8 cellular contexts compared by ENCODE assay signal in genomic region chr1:11893907-11894251, GRCh38. TPM values are rescaled to one million over a fixed set of nuclear protein-coding genes. Genes with fewer than 3 reads are reported as not detected.
DNase-seq lines count a peak whose midpoint lies in the region; ATAC-seq and TF ChIP-seq lines count a peak whose summit lies in the region.

No MANE protein-coding gene starts in this region.

- no peak overlapping the region for H3K4me2 ChIP-seq in mesenchymal stem cell (ENCODE audit: low read length, poor library complexity, severe bottlenecking)

- CTCF ChIA-PET in activated CD4-positive, alpha-beta T cell treated with anti-CD3 and anti-CD28 coated beads, Interleukin-2, amount 10 ng/mL, durations not matched to agents 7 days and 5 days (lab: Charles Lee) = no interaction called here

- no peak overlapping the region for H4K8ac ChIP-seq in mesenchymal stem cell (ENCODE audit: low read length)

- H3K4me3 Mint-ChIP-seq in activated CD4-positive, alpha-beta T cell treated with anti-CD3 and anti-CD28 coated beads, Interleukin-2, amount 10 ng/mL, durations not matched to agents 7 days and 5 days = no peak overlapping the region

- no peak overlapping the region for H2AFZ ChIP-seq in mesenchymal stem cell (ENCODE audit: low read depth, low read length)

- no peak overlapping the region for H4K91ac ChIP-seq in mesenchymal stem cell (ENCODE audit: low read length)

- no peak overlapping the region for H2BK15ac ChIP-seq in mesenchymal stem cell (ENCODE audit: low read depth, poor library complexity, severe bottlenecking)

- no peak overlapping the region for H3K27ac Mint-ChIP-seq in activated CD4-positive, alpha-beta T cell treated with anti-CD3 and anti-CD28 coated beads, Interleukin-2, amount 10 ng/mL, durations not matched to agents 7 days and 5 days

- no peak overlapping the region for H2BK12ac ChIP-seq in mesenchymal stem cell (ENCODE audit: low read length in 2 of 2)

- DNase-seq in A172 (ENCODE audit: low spot score) (peak; percentile 35), GM13977 (ENCODE audit: low spot score) (peak; percentile 89), NCI-H2107 treated with DMSO at 0.1 percent for 48 hours (lab: John Stamatoyannopoulos, UW; ENCODE audit: unreplicated experiment) (peak; percentile 61), dermis blood vessel endothelial cell (peak; percentile 66), mesenchymal stem cell (peak; percentile 34)
- DNase-seq in activated CD4-positive, alpha-beta T cell treated with anti-CD3 and anti-CD28 coated beads, Interleukin-2, amount 10 ng/mL, durations not matched to agents 7 days and 5 days = peak; percentile 74
- peak; percentile 29 to 56 for DNase-seq in stimulated activated CD8-positive, alpha-beta memory T cell treated with anti-CD3 and anti-CD28 coated beads, Interleukin-4, amount 100 ng/mL, for 4 hours (ENCODE audit: low read depth in 2 of 2, low spot score in 1 of 2)

- H3K27me3 Mint-ChIP-seq in activated CD4-positive, alpha-beta T cell treated with anti-CD3 and anti-CD28 coated beads, Interleukin-2, amount 10 ng/mL, durations not matched to agents 7 days and 5 days = peaks cover 30% of the 10 kb centered on the region

- no peak overlapping the region for H2BK120ac ChIP-seq in mesenchymal stem cell (ENCODE audit: low read depth, low read length)

- no peak overlapping the region for H3K9ac ChIP-seq in mesenchymal stem cell (ENCODE audit: low read length)

- no peak overlapping the region for H3K14ac ChIP-seq in mesenchymal stem cell (ENCODE audit: low read length in 2 of 2)

- H3K36me3 Mint-ChIP-seq in activated CD4-positive, alpha-beta T cell treated with anti-CD3 and anti-CD28 coated beads, Interleukin-2, amount 10 ng/mL, durations not matched to agents 7 days and 5 days (ENCODE audit: low read depth) = no peaks in the 10 kb centered on the region

- peak; percentile 97 for TF ChIP-seq CTCF in GM13977 (IDR thresholded peaks at IDR 0.05; ENCODE audit: extremely low read depth, insufficient read depth, missing control alignments)

- no peaks in the 10 kb centered on the region for H3K4me1 Mint-ChIP-seq in activated CD4-positive, alpha-beta T cell treated with anti-CD3 and anti-CD28 coated beads, Interleukin-2, amount 10 ng/mL, durations not matched to agents 7 days and 5 days

- H3K27me3 ChIP-seq in mesenchymal stem cell (ENCODE audit: control insufficient read depth in 1 of 2, insufficient read depth in 1 of 2, low read length in 2 of 2) = peaks cover 18 to 63% of the 10 kb centered on the region in 2 experiments

- no peaks in the 10 kb centered on the region for H3K9me3 Mint-ChIP-seq in activated CD4-positive, alpha-beta T cell treated with anti-CD3 and anti-CD28 coated beads, Interleukin-2, amount 10 ng/mL, durations not matched to agents 7 days and 5 days

- no peak overlapping the region for H3K4me3 ChIP-seq in mesenchymal stem cell (ENCODE audit: insufficient read depth in 1 of 2, low read depth in 1 of 2, low read length in 2 of 2)

- no peaks in the 10 kb centered on the region for H3K9me3 ChIP-seq in mesenchymal stem cell (ENCODE audit: control insufficient read depth, low read length)

- no peak overlapping the region for H3K18ac ChIP-seq in mesenchymal stem cell (ENCODE audit: low read depth in 1 of 2, low read length in 2 of 2)

- no peak overlapping the region for H3K23ac ChIP-seq in mesenchymal stem cell (ENCODE audit: low read length in 2 of 2)

- H3K4ac ChIP-seq in mesenchymal stem cell (ENCODE audit: low read depth in 1 of 2, low read length in 2 of 2) = no peak overlapping the region

- ATAC-seq in GM18520 (IDR thresholded peaks at IDR 0.05; ENCODE audit: unreplicated experiment) = no peak

- H2BK5ac ChIP-seq in mesenchymal stem cell (ENCODE audit: low read depth, low read length, poor library complexity, severe bottlenecking) = no peak overlapping the region

- H3K4me1 ChIP-seq in mesenchymal stem cell (ENCODE audit: control insufficient read depth, insufficient read depth, low read depth, low read length) = no peaks in the 10 kb centered on the region

- POLR2A ChIA-PET in activated CD4-positive, alpha-beta T cell treated with anti-CD3 and anti-CD28 coated beads, Interleukin-2, amount 10 ng/mL, durations not matched to agents 7 days and 5 days (lab: Charles Lee) = no interaction called here

- no peaks in the 10 kb centered on the region for H3K36me3 ChIP-seq in mesenchymal stem cell (ENCODE audit: control insufficient read depth in 1 of 2, insufficient read depth in 2 of 2, low read depth in 1 of 2, low read length in 2 of 2)

- in situ Hi-C loops in GM13977 (cut with MboI; ENCODE audit: low pct_unique_long_range_greater_than_20kb, low sequenced_read_pairs, unreplicated experiment) = loop anchor here (10.0 kb wide), 1 partner anchor 49 kb away; the partner anchor contains the start of gene NPPA

- no peak overlapping the region for H3K27ac ChIP-seq in mesenchymal stem cell (ENCODE audit: low read length, poor library complexity, severe bottlenecking)

- 0% methylated on average over 3 of the region's 5 CpGs for WGBS in mesenchymal stem cell

- H2AK5ac ChIP-seq in mesenchymal stem cell (ENCODE audit: low read length, severe bottlenecking) = no peak overlapping the region

- H3K79me1 ChIP-seq in mesenchymal stem cell (replicated peaks; ENCODE audit: low read length, poor library complexity, severe bottlenecking) = no peaks in the 10 kb centered on the region

RNA-seq across cellular contexts. Expression of gene KIAA2013, which starts 32.3 kb away (rescaled TPM):
- 37.5 and 42.5 TPM in 2 replicates for total RNA-seq in A172 (2014; rRNA removed; shearing (Covaris generic))
- 10 to 100 TPM; 35.1 to 36.8 TPM for total RNA-seq in activated CD4-positive, alpha-beta T cell treated with anti-CD3 and anti-CD28 coated beads, Interleukin-2, amount 10 ng/mL, durations not matched to agents 7 days and 5 days
- 87.1 and 117 TPM in 2 replicates for total RNA-seq in dermis blood vessel endothelial cell
- polyA plus RNA-seq in mesenchymal stem cell (2013, experiment 1 of 2) = 27.9 TPM
- 27.6 TPM for polyA plus RNA-seq in mesenchymal stem cell (2013, experiment 2 of 2)

RNA-seq across cellular contexts. Expression of gene NPPB, which starts 35.1 kb away (rescaled TPM):
- total RNA-seq in A172 (2014; rRNA removed; shearing (Covaris generic)) = 6.5 and 12.8 TPM in 2 replicates
- total RNA-seq in activated CD4-positive, alpha-beta T cell treated with anti-CD3 and anti-CD28 coated beads, Interleukin-2, amount 10 ng/mL, durations not matched to agents 7 days and 5 days = not detected
- not detected in 2 replicates for total RNA-seq in dermis blood vessel endothelial cell
- polyA plus RNA-seq in mesenchymal stem cell (2013, experiment 1 of 2) = not detected
- polyA plus RNA-seq in mesenchymal stem cell (2013, experiment 2 of 2) = 0.07 TPM

RNA-seq across cellular contexts. Expression of gene PLOD1, which starts 40.6 kb away (rescaled TPM):
- total RNA-seq in A172 (2014; rRNA removed; shearing (Covaris generic)) = 58.0 and 68.4 TPM in 2 replicates
- total RNA-seq in activated CD4-positive, alpha-beta T cell treated with anti-CD3 and anti-CD28 coated beads, Interleukin-2, amount 10 ng/mL, durations not matched to agents 7 days and 5 days = 10 to 100 TPM; 10.5 to 11.1 TPM
- 242 and 359 TPM in 2 replicates for total RNA-seq in dermis blood vessel endothelial cell
- polyA plus RNA-seq in mesenchymal stem cell (2013, experiment 1 of 2) = 269 TPM
- 276 TPM for polyA plus RNA-seq in mesenchymal stem cell (2013, experiment 2 of 2)

RNA-seq across cellular contexts. Expression of gene NPPA, which starts 46.3 kb away (rescaled TPM):
- not detected in 2 replicates for total RNA-seq in A172 (2014; rRNA removed; shearing (Covaris generic))
- not detected for total RNA-seq in activated CD4-positive, alpha-beta T cell treated with anti-CD3 and anti-CD28 coated beads, Interleukin-2, amount 10 ng/mL, durations not matched to agents 7 days and 5 days
- total RNA-seq in dermis blood vessel endothelial cell = not detected in 2 replicates
- polyA plus RNA-seq in mesenchymal stem cell (2013, experiment 1 of 2) = not detected
- polyA plus RNA-seq in mesenchymal stem cell (2013, experiment 2 of 2) = not detected

Comparison
In these comparisons a context has a peak if more than half of its experiments do, and no peak if none do; other contexts are left out.
1. DNase-seq: peak in every context shown above with its lines; median percentile 89 in GM13977; 74 in activated CD4-positive, alpha-beta T cell treated with anti-CD3 and anti-CD28 coated beads, Interleukin-2, amount 10 ng/mL, durations not matched to agents 7 days and 5 days; 66 in dermis blood vessel endothelial cell; 61 in NCI-H2107 treated with DMSO at 0.1 percent for 48 hours; 42 in stimulated activated CD8-positive, alpha-beta memory T cell treated with anti-CD3 and anti-CD28 coated beads, Interleukin-4, amount 100 ng/mL, for 4 hours; 35 in A172; 34 in mesenchymal stem cell.